ENCODE assay signal across 26 cellular contexts in the genomic region with DNA sequence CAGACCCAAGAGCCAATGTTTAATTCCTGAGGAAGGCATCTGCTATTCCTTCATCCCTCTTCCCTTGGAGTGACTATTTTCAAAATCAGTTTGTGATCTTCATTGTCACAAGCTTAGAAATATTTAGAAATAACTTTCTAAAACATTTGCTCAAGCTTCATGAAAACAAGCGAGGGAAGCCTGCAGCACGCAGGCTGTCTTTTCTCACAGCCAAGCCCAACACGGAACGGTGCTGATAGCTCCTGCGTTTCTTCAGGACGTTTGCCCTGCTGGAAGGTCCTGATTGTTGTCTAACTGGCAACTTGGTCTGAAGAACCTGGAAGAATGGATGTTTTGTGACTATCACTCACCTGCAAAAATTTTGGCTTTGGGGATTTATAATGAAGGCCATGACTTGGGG.
"Had no signal": no experiment of that assay in that cellular context is flagged by ENCODE, and none has a peak within 500 bp of the region (broad histone marks: within the 10 kb centered on the region; RNA-seq: fewer than 3 reads in every experiment).

No MANE protein-coding gene starts in this region.

- H3K4me1 Mint-ChIP-seq: naive thymus-derived CD8-positive, alpha-beta T cell; nephron progenitor cell; neural crest cell; stimulated activated effector memory CD8-positive, alpha-beta T cell treated with anti-CD3 and anti-CD28 coated beads, Interleukin-12 subunit alpha, Interleukin-12 subunit beta, amount 100 ng/mL, for 72 hours had no signal

- H3K36me3 Mint-ChIP-seq: naive thymus-derived CD8-positive, alpha-beta T cell; natural killer cell treated with Interleukin-12 subunit alpha and Interleukin-12 subunit beta and Interleukin-15 and Interleukin-18, amount 100 ng/mL, for 72 hours; stimulated activated effector memory CD8-positive, alpha-beta T cell treated with anti-CD3 and anti-CD28 coated beads, Interleukin-12 subunit alpha, Interleukin-12 subunit beta, amount 100 ng/mL, for 72 hours; stimulated activated naive B cell treated with anti-CD40 and anti-IgM and Interleukin-4, amounts not matched to agents 10 μg/mL and 1 μg/mL and 100 μg/mL, for 72 hours; type B pancreatic cell had no signal

- ATAC-seq: naive thymus-derived CD8-positive, alpha-beta T cell; right lobe of liver; stimulated activated effector memory CD8-positive, alpha-beta T cell treated with anti-CD3 and anti-CD28 coated beads, Interleukin-12 subunit alpha, Interleukin-12 subunit beta, amount 100 ng/mL, for 72 hours; upper lobe of right lung had no signal

- H3K27me3 Mint-ChIP-seq: stimulated activated naive CD8-positive, alpha-beta T cell treated with anti-CD3 and anti-CD28 coated beads, Interleukin-15, Interleukin-2, amounts not matched to agents 100 ng/mL and 50 ng/mL, for 24 hours; type B pancreatic cell had no signal

- H3K9me3 Mint-ChIP-seq: natural killer cell treated with Interleukin-12 subunit alpha and Interleukin-12 subunit beta and Interleukin-15 and Interleukin-18, amount 100 ng/mL, for 72 hours; stimulated activated effector memory CD8-positive, alpha-beta T cell treated with anti-CD3 and anti-CD28 coated beads, Interleukin-12 subunit alpha, Interleukin-12 subunit beta, amount 100 ng/mL, for 72 hours; stimulated activated naive CD8-positive, alpha-beta T cell treated with anti-CD3 and anti-CD28 coated beads, Interleukin-15, Interleukin-2, amounts not matched to agents 100 ng/mL and 50 ng/mL, for 24 hours; type B pancreatic cell had no signal

- DNase-seq: naive thymus-derived CD8-positive, alpha-beta T cell; nephron progenitor cell; nucleus accumbens; pancreas; retina; right lobe of liver; sigmoid colon; small intestine; stimulated activated CD4-positive, alpha-beta T cell treated with anti-CD3 and anti-CD28 coated beads, Interleukin-15, amount 100 ng/mL, for 24 hours; stimulated activated CD4-positive, alpha-beta T cell treated with anti-CD3 and anti-CD28 coated beads, Interleukin-2, amount 100 ng/mL, for 24 hours; stimulated activated CD4-positive, alpha-beta T cell treated with anti-CD3 and anti-CD28 coated beads, Interleukin-2, amount 100 ng/mL, for 48 hours; stimulated activated CD4-positive, alpha-beta T cell treated with anti-CD3 and anti-CD28 coated beads, Interleukin-4, amount 100 ng/mL, for 24 hours; stimulated activated naive B cell treated with anti-CD40 and anti-IgM and Interleukin-4, amounts not matched to agents 10 μg/mL and 1 μg/mL and 100 μg/mL, for 72 hours; stimulated activated naive CD4-positive, alpha-beta T cell treated with Interleukin-2 at 50 U/mL for 16 hours; stomach; substantia nigra; testis; tibial artery; transverse colon; upper lobe of right lung; uterus had no signal

- H3K4me3 Mint-ChIP-seq: naive thymus-derived CD8-positive, alpha-beta T cell; natural killer cell treated with Interleukin-12 subunit alpha and Interleukin-12 subunit beta and Interleukin-15 and Interleukin-18, amount 100 ng/mL, for 72 hours; nephron progenitor cell; neural crest cell; stimulated activated effector memory CD8-positive, alpha-beta T cell treated with anti-CD3 and anti-CD28 coated beads, Interleukin-12 subunit alpha, Interleukin-12 subunit beta, amount 100 ng/mL, for 72 hours; stimulated activated naive B cell treated with anti-CD40 and anti-IgM and Interleukin-4, amounts not matched to agents 10 μg/mL and 1 μg/mL and 100 μg/mL, for 72 hours; stimulated activated naive CD8-positive, alpha-beta T cell treated with anti-CD3 and anti-CD28 coated beads, Interleukin-15, Interleukin-2, amounts not matched to agents 100 ng/mL and 50 ng/mL, for 24 hours; type B pancreatic cell had no signal

- H3K27ac Mint-ChIP-seq: naive thymus-derived CD8-positive, alpha-beta T cell; natural killer cell treated with Interleukin-12 subunit alpha and Interleukin-12 subunit beta and Interleukin-15 and Interleukin-18, amount 100 ng/mL, for 72 hours; nephron progenitor cell; stimulated activated effector memory CD8-positive, alpha-beta T cell treated with anti-CD3 and anti-CD28 coated beads, Interleukin-12 subunit alpha, Interleukin-12 subunit beta, amount 100 ng/mL, for 72 hours; stimulated activated naive B cell treated with anti-CD40 and anti-IgM and Interleukin-4, amounts not matched to agents 10 μg/mL and 1 μg/mL and 100 μg/mL, for 72 hours; stimulated activated naive CD8-positive, alpha-beta T cell treated with anti-CD3 and anti-CD28 coated beads, Interleukin-15, Interleukin-2, amounts not matched to agents 100 ng/mL and 50 ng/mL, for 24 hours; type B pancreatic cell had no signal
